ENCODE assay signal across 8 cellular contexts in the genomic region with DNA sequence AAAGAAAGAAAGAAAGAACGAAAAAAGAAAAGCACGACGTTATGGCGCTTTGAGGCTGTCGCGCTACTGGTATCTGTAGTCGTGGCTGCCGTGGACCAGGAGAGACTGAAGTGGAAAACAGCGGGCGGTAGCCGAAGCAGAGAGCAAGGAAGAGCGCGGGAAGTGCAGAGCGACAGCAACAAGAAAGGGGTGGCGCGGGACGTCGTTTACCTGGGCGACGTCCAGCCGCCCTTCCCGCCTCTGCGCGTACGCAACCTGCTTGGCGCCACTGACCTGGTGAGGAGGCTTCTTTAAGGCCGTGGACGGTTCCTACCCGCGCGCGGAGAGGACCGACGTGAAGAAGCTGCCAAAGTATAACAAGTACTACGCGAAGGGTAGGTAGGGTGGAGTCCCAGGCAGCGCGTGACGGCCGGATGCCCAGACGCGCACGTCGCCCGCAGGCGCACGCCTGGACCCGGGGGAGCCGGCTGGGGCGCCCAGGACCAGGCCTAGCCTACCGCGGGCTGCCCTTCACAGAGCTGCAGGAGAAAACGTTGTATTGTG. TPM values are rescaled to one million over a fixed set of nuclear protein-coding genes. Genes with fewer than 3 reads are reported as not detected.
DNase-seq lines count a peak whose midpoint lies in the region; ATAC-seq and TF ChIP-seq lines count a peak whose summit lies in the region.

No MANE protein-coding gene starts in this region.

- TF ChIP-seq CTCF in IMR-90 (conservative IDR thresholded peaks at IDR 0.05; ENCODE audit: low read depth, low read length) (no peak), epithelial cell of proximal tubule (conservative IDR thresholded peaks at IDR 0.05; ENCODE audit: low read depth, low read length) (no peak), omental fat pad (IDR thresholded peaks at IDR 0.05) (no peak), thoracic aorta (IDR thresholded peaks at IDR 0.05) (no peak)

- H3K56ac ChIP-seq in IMR-90 (ENCODE audit: extremely low read depth, insufficient read depth, low read length): no peak overlapping the region

- no peak overlapping the region for H4K91ac ChIP-seq in IMR-90 (ENCODE audit: insufficient read depth, low read depth, low read length)

- peak overlapping the region; percentile 35; the same call in 1 of the 2 replicates for H3K9ac ChIP-seq in IMR-90 (ENCODE audit: low read depth, low read length)

- no peak overlapping the region for H2BK15ac ChIP-seq in IMR-90 (ENCODE audit: low read depth, low read length)

- H2BK20ac ChIP-seq in IMR-90 (ENCODE audit: low read depth, low read length): no peak overlapping the region

- peak overlapping the region; percentile 94 for H3K4me2 ChIP-seq in IMR-90 (ENCODE audit: low read depth, low read length)

- H3K23ac ChIP-seq in IMR-90 (ENCODE audit: low read depth, low read length): no peak overlapping the region

- POLR2A ChIA-PET in IMR-90 (lab: Charles Lee; ENCODE audit: unreplicated experiment): no interaction called here

- no peak overlapping the region for H2AK5ac ChIP-seq in IMR-90 (ENCODE audit: low read depth, low read length)

- no peak for TF ChIP-seq RAD21 in IMR-90 (IDR thresholded peaks at IDR 0.05; ENCODE audit: low read length)

- peak overlapping the region; percentile 92 for H2AFZ ChIP-seq in IMR-90 (replicated peaks; ENCODE audit: low read length, poor library complexity)

- DNase-seq in Caki2 (ENCODE audit: low read depth): peak; percentile 71
- DNase-seq in IMR-90: no peak
- peak; percentile 12 to 41 for DNase-seq in activated CD8-positive, alpha-beta memory T cell treated with anti-CD3 and anti-CD28 coated beads for 1 hour (ENCODE audit: extremely low read depth in 1 of 2, low read depth in 1 of 2)
- no peak for DNase-seq in epithelial cell of proximal tubule (ENCODE audit: low read depth)
- no peak for DNase-seq in omental fat pad (ENCODE audit: low spot score)
- no peak for DNase-seq in thoracic aorta (ENCODE audit: low spot score)
- no peak for DNase-seq in OCI-M2 (lab: John Stamatoyannopoulos, UW; ENCODE audit: unreplicated experiment)

- H4K20me1 ChIP-seq in IMR-90 (ENCODE audit: insufficient read depth, low read length): no peaks in the 10 kb centered on the region

- H3K9me3 ChIP-seq in IMR-90 (ENCODE audit: control insufficient read depth, insufficient read depth, low read length) (no peaks in the 10 kb centered on the region), thoracic aorta (no peaks in the 10 kb centered on the region)

- 0 out of 4 replicates have a peak overlapping the region, but pooled peaks of 1 of the 2 experiments have one; percentile 60 for H4K8ac ChIP-seq in IMR-90 (ENCODE audit: low read depth in 2 of 2, low read length in 2 of 2)

- no peak overlapping the region for H4K5ac ChIP-seq in IMR-90 (ENCODE audit: low read depth, low read length)

- dilution Hi-C loops in IMR-90 (cut with HindIII; ENCODE audit: low sequenced_read_pairs, unreplicated experiment): no loop called here

- H3K27ac ChIP-seq in IMR-90 (ENCODE audit: insufficient read depth, low read length) (no peak overlapping the region), thoracic aorta (peak overlapping the region; percentile 38 to 47)

- in situ Hi-C loops in Caki2 (cut with HindIII; ENCODE audit: low pct_unique_long_range_greater_than_20kb, low sequenced_read_pairs) (no loop called here), IMR-90 (cut with MboI; ENCODE audit: low sequenced_read_pairs) (no loop called here)

- H3K4me3 ChIP-seq in IMR-90 (ENCODE audit: insufficient read depth, low read depth, low read length): peak overlapping the region; percentile 42
- H3K4me3 ChIP-seq in epithelial cell of proximal tubule (ENCODE audit: low read depth, low read length): peak overlapping the region; percentile 62
- peak overlapping the region; percentile 83 for H3K4me3 ChIP-seq in thoracic aorta

- H3K36me3 ChIP-seq in IMR-90 (ENCODE audit: control insufficient read depth, insufficient read depth, low read length) (no peaks in the 10 kb centered on the region), thoracic aorta (no peaks in the 10 kb centered on the region)

- H3K4me1 ChIP-seq in IMR-90 (ENCODE audit: control insufficient read depth, insufficient read depth, low read length): no peaks in the 10 kb centered on the region
- peaks cover 0 to 3% of the 10 kb centered on the region in 2 donors for H3K4me1 ChIP-seq in thoracic aorta (ENCODE audit: control insufficient read depth in 1 of 2, low read depth in 2 of 2)

- intact Hi-C loops in IMR-90 (cut with micrococcal nuclease): no loop called here

- H3K79me1 ChIP-seq in IMR-90 (ENCODE audit: low read depth in 1 of 2, low read length in 2 of 2): no peaks in the 10 kb centered on the region

- 6% methylated on average over 16 of the region's 53 CpGs; no CpG with 5 or more reads in 1 of the 2 experiments for WGBS in IMR-90 (ENCODE audit: extremely low coverage in 2 of 2, insufficient read length in 1 of 2), 2 experiments

- no peak overlapping the region for H3K14ac ChIP-seq in IMR-90 (replicated peaks; ENCODE audit: low read depth, low read length)

- CTCF ChIA-PET in IMR-90 (lab: Yijun Ruan, JAX): interaction anchor here (0.6 kb wide), 2 partner anchors 30 to 235 kb away, joined by 3 to 8 read pairs; no protein-coding TSS in a partner anchor

- peaks cover 12% of the 10 kb centered on the region for H3K27me3 ChIP-seq in IMR-90 (ENCODE audit: control insufficient read depth, insufficient read depth, low read length)
- H3K27me3 ChIP-seq in thoracic aorta (replicated peaks; ENCODE audit: insufficient read depth): no peaks in the 10 kb centered on the region

- no peak overlapping the region for H3K4ac ChIP-seq in IMR-90 (ENCODE audit: low read depth, low read length)

- H2BK5ac ChIP-seq in IMR-90 (ENCODE audit: low read depth, low read length, poor library complexity, severe bottlenecking): no peak overlapping the region

- no TSS peak for BruUV-seq in IMR-90 (replicated peaks; lab: Mats Ljungman, UMichigan)

- no peak overlapping the region for H2AK9ac ChIP-seq in IMR-90 (replicated peaks; ENCODE audit: low read depth, low read length, poor library complexity)

- no peaks in the 10 kb centered on the region for H3K9me1 ChIP-seq in IMR-90 (ENCODE audit: insufficient read depth, low read length)

- no peak overlapping the region for H2BK120ac ChIP-seq in IMR-90 (ENCODE audit: low read depth, low read length)

- no peak for TF ChIP-seq POLR2A in IMR-90 (IDR thresholded peaks at IDR 0.05; ENCODE audit: low read depth, low read length)

- ATAC-seq in GM21390 (IDR thresholded peaks at IDR 0.05; ENCODE audit: unreplicated experiment): peak; percentile 95
- ATAC-seq in IMR-90 (ENCODE audit: low read depth): peak; percentile 59
- ATAC-seq in omental fat pad (ENCODE audit: low FRiP score): peak; percentile 62
- ATAC-seq in thoracic aorta (ENCODE audit: insufficient number of reproducible peaks, low FRiP score, low read depth): peak; percentile 36

- no peak overlapping the region for H3K18ac ChIP-seq in IMR-90 (ENCODE audit: low read depth, low read length)

TF ChIP-seq in IMR-90, 13 proteins besides CTCF, POLR2A, EP300 and RAD21:
- TF ChIP-seq RCOR1 (IDR thresholded peaks at IDR 0.05; ENCODE audit: insufficient replicate concordance, low read length): no peak
- TF ChIP-seq NFE2L2 (IDR thresholded peaks at IDR 0.05; ENCODE audit: low read depth, low read length): no peak
- no peak for TF ChIP-seq CHD1 (IDR thresholded peaks at IDR 0.05; ENCODE audit: low read depth, low read length)
- TF ChIP-seq MXI1 (IDR thresholded peaks at IDR 0.05; ENCODE audit: borderline replicate concordance, low read depth, low read length): no peak
- TF ChIP-seq CEBPB (IDR thresholded peaks at IDR 0.05; ENCODE audit: low read depth, low read length): no peak
- TF ChIP-seq, protein P1, sequence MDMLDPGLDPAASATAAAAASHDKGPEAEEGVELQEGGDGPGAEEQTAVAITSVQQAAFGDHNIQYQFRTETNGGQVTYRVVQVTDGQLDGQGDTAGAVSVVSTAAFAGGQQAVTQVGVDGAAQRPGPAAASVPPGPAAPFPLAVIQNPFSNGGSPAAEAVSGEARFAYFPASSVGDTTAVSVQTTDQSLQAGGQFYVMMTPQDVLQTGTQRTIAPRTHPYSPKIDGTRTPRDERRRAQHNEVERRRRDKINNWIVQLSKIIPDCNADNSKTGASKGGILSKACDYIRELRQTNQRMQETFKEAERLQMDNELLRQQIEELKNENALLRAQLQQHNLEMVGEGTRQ (IDR thresholded peaks at IDR 0.05; ENCODE audit: low read depth, low read length): no peak
- no peak for TF ChIP-seq BHLHE40 (IDR thresholded peaks at IDR 0.05; ENCODE audit: low read depth, low read length)
- no peak for TF ChIP-seq RFX5 (IDR thresholded peaks at IDR 0.05; ENCODE audit: low read depth, low read length)
- no peak for TF ChIP-seq MAZ (IDR thresholded peaks at IDR 0.05; ENCODE audit: borderline replicate concordance, low read depth, low read length)
- no peak for TF ChIP-seq SMC3 (IDR thresholded peaks at IDR 0.05; ENCODE audit: low read depth, low read length)
- TF ChIP-seq MAFK (IDR thresholded peaks at IDR 0.05; ENCODE audit: low read depth, low read length): no peak
- TF ChIP-seq, protein P2, sequence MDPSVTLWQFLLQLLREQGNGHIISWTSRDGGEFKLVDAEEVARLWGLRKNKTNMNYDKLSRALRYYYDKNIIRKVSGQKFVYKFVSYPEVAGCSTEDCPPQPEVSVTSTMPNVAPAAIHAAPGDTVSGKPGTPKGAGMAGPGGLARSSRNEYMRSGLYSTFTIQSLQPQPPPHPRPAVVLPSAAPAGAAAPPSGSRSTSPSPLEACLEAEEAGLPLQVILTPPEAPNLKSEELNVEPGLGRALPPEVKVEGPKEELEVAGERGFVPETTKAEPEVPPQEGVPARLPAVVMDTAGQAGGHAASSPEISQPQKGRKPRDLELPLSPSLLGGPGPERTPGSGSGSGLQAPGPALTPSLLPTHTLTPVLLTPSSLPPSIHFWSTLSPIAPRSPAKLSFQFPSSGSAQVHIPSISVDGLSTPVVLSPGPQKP (IDR thresholded peaks at IDR 0.05; ENCODE audit: borderline replicate concordance, low read depth, low read length): no peak
- no peak for TF ChIP-seq FOS (IDR thresholded peaks at IDR 0.05; ENCODE audit: low read depth, low read length)

RNA-seq across cellular contexts. Expression of a gene that starts 15.4 kb away (rescaled TPM):
- 4.8 and 8.2 TPM in 2 replicates for total RNA-seq in Caki2 (2014; rRNA removed; shearing (Covaris generic); ENCODE audit: low replicate concordance)
- total RNA-seq in IMR-90 (2012; rRNA removed) (under 0.01 TPM in 2 replicates), epithelial cell of proximal tubule (2.1 and 6.2 TPM in 2 replicates), omental fat pad (1 to 10 TPM; 1.1 to 2.1 (median 1.4) TPM), thoracic aorta (10 to 100 TPM in 1 of 2 donors, 1 to 10 TPM in 1; 4.3 to 24.2 TPM)
- 0.02 TPM in 1 of 2 replicates, not detected in the other for polyA plus RNA-seq in IMR-90 (2012; rRNA removed)
- polyA plus RNA-seq in IMR-90 (2012; cell fraction: cytosol; rRNA removed): 0.02 TPM in 2 replicates
- 0.10 TPM in 1 of 2 replicates, not detected in the other for polyA plus RNA-seq in IMR-90 (2012; cell fraction: nucleus; rRNA removed; ENCODE audit: low replicate concordance)

Comparison
In these comparisons a context has a peak if more than half of its experiments do, and no peak if none do; other contexts are left out.
1. DNase-seq: peak in Caki2 (single experiment) and activated CD8-positive, alpha-beta memory T cell treated with anti-CD3 and anti-CD28 coated beads for 1 hour (2 of 2); none in IMR-90 (single experiment), epithelial cell of proximal tubule (single experiment), omental fat pad (single experiment), thoracic aorta (single experiment) and OCI-M2 (single experiment).
2. ATAC-seq: peak in every context shown above with its lines; median percentile 95 in GM21390; 62 in omental fat pad; 59 in IMR-90; 36 in thoracic aorta.
3. Peak in every context shown above with its lines, with median percentiles within 50 percentile points of each other: H3K4me3 ChIP-seq.